Comparison of ENCODE assay signal across 8 cellular contexts in the genomic region with DNA sequence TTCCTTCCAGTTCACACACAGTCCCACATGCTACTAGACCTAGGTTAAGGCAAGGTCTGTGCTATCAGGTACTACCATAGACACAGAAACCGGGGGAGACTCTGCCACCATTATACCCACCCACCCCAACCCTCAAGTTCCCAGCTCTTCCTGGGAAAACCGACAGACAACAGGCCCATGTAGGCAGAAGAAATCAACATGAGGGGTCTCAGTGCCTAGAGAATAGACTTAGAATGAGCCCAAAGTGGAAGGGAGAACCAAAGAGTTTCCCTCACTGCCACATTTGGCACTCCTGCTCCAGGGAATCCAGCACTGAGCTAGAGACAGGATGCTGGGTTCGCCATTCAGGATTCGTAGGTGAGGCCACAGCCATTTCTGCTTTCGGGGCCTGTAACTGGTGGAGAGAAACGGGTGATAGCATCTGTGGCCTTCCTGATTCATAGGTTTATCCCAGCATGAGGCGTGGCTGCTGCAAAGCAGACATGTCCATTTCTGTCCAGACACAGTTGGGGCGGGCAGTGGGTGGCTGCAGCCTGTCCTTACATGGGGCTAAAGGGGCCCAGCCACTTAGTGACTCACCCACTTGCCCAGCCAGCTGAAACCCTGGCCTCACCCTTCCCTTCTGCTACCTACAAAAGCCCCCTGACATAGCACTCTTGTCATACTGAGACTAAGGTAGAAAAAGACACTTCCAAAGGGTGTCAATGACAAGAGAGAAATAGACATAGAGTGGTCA.
DNase-seq lines count a peak whose midpoint lies in the region; ATAC-seq and TF ChIP-seq lines count a peak whose summit lies in the region.

No MANE protein-coding gene starts in this region.

- peaks cover 28% of the 10 kb centered on the region for H3K27me3 Mint-ChIP-seq in CD4-positive, CD25-positive, alpha-beta regulatory T cell
- H3K27me3 Mint-ChIP-seq in stimulated activated naive CD8-positive, alpha-beta T cell treated with anti-CD3 and anti-CD28 coated beads, Interleukin-15, Interleukin-2, amounts not matched to agents 100 ng/mL and 50 ng/mL, for 24 hours: peaks cover 3% of the 10 kb centered on the region

- H3K9me3 ChIP-seq in CD4-positive, CD25-positive, alpha-beta regulatory T cell (ENCODE audit: control insufficient read depth in 2 of 2, low read length in 2 of 2): no peaks in the 10 kb centered on the region
- no peaks in the 10 kb centered on the region for H3K9me3 ChIP-seq in esophagus squamous epithelium

- TF ChIP-seq CTCF in esophagus squamous epithelium (IDR thresholded peaks at IDR 0.05): no peak

- POLR2A ChIA-PET in HEK293T (lab: Yijun Ruan, JAX): interaction anchor here (1.2 kb wide), 1 partner anchor 8 kb away, joined by 3 read pairs; no protein-coding TSS in a partner anchor

- H3K27ac Mint-ChIP-seq in CD4-positive, CD25-positive, alpha-beta regulatory T cell: peak overlapping the region; percentile 14 to 99 (median 78)
- H3K27ac Mint-ChIP-seq in stimulated activated naive CD8-positive, alpha-beta T cell treated with anti-CD3 and anti-CD28 coated beads, Interleukin-15, Interleukin-2, amounts not matched to agents 100 ng/mL and 50 ng/mL, for 24 hours: peak overlapping the region; percentile 81

- no peak overlapping the region for H3K4me3 ChIP-seq in CD4-positive, CD25-positive, alpha-beta regulatory T cell (ENCODE audit: low read depth, low read length)
- no peak overlapping the region for H3K4me3 ChIP-seq in esophagus squamous epithelium

- H3K4me1 Mint-ChIP-seq in CD4-positive, CD25-positive, alpha-beta regulatory T cell: peaks cover 11 to 92% (median 41%) of the 10 kb centered on the region in 4 donors
- peaks cover 97% of the 10 kb centered on the region for H3K4me1 Mint-ChIP-seq in stimulated activated naive CD8-positive, alpha-beta T cell treated with anti-CD3 and anti-CD28 coated beads, Interleukin-15, Interleukin-2, amounts not matched to agents 100 ng/mL and 50 ng/mL, for 24 hours (ENCODE audit: low read depth)

- H3K4me3 Mint-ChIP-seq in CD4-positive, CD25-positive, alpha-beta regulatory T cell: peak overlapping the region in 2 of 4 donors; percentile 40 to 94
- no peak overlapping the region for H3K4me3 Mint-ChIP-seq in stimulated activated naive CD8-positive, alpha-beta T cell treated with anti-CD3 and anti-CD28 coated beads, Interleukin-15, Interleukin-2, amounts not matched to agents 100 ng/mL and 50 ng/mL, for 24 hours

- no peaks in the 10 kb centered on the region for H3K36me3 Mint-ChIP-seq in CD4-positive, CD25-positive, alpha-beta regulatory T cell
- no peaks in the 10 kb centered on the region for H3K36me3 Mint-ChIP-seq in stimulated activated naive CD8-positive, alpha-beta T cell treated with anti-CD3 and anti-CD28 coated beads, Interleukin-15, Interleukin-2, amounts not matched to agents 100 ng/mL and 50 ng/mL, for 24 hours (ENCODE audit: low read depth)

- TF ChIP-seq POLR2A in esophagus squamous epithelium (IDR thresholded peaks at IDR 0.05): no peak

- ATAC-seq in CD4-positive, CD25-positive, alpha-beta regulatory T cell (ENCODE audit: low read depth in 2 of 2): no peak
- ATAC-seq in GM19463 (IDR thresholded peaks at IDR 0.05; ENCODE audit: unreplicated experiment): peak; percentile 39
- ATAC-seq in HG02981 (IDR thresholded peaks at IDR 0.05; ENCODE audit: unreplicated experiment): no peak

- H3K4me1 ChIP-seq in CD4-positive, CD25-positive, alpha-beta regulatory T cell (ENCODE audit: control insufficient read depth, insufficient read depth, low read length, poor library complexity, severe bottlenecking): peaks cover 73% of the 10 kb centered on the region
- peaks cover 48 to 97% (median 62%) of the 10 kb centered on the region in 3 donors for H3K4me1 ChIP-seq in esophagus squamous epithelium

- H3K27me3 ChIP-seq in CD4-positive, CD25-positive, alpha-beta regulatory T cell (ENCODE audit: control insufficient read depth, insufficient read depth, low read length): no peaks in the 10 kb centered on the region
- H3K27me3 ChIP-seq in esophagus squamous epithelium: no peaks in the 10 kb centered on the region

- H3K27ac ChIP-seq in CD4-positive, CD25-positive, alpha-beta regulatory T cell (ENCODE audit: insufficient read depth, low read length, poor library complexity, severe bottlenecking): peak overlapping the region; percentile 39
- H3K27ac ChIP-seq in esophagus squamous epithelium: peak overlapping the region; percentile 84 to 96 (median 92)

- CTCF ChIA-PET in HEK293T (lab: Yijun Ruan, JAX): interaction anchor here (0.6 to 1.0 kb wide), 2 partner anchors 25 to 111 kb away, joined by 3 read pairs; no protein-coding TSS in a partner anchor

- no peaks in the 10 kb centered on the region for H3K36me3 ChIP-seq in CD4-positive, CD25-positive, alpha-beta regulatory T cell (ENCODE audit: control insufficient read depth, insufficient read depth, low read length)
- no peaks in the 10 kb centered on the region for H3K36me3 ChIP-seq in esophagus squamous epithelium

- 32 to 34% methylated on average over 6 to 7 of the region's 8 CpGs for WGBS in esophagus squamous epithelium, 2 donors

- intact Hi-C loops in esophagus squamous epithelium (cut with DNase I): no loop called here

- no peak for DNase-seq in CD4-positive, CD25-positive, alpha-beta regulatory T cell
- DNase-seq in OCI-M1 (lab: John Stamatoyannopoulos, UW) (peak; percentile 42), esophagus squamous epithelium (lab: John Stamatoyannopoulos, UW) (no peak), HEK293T (ENCODE audit: extremely low spot score) (no peak), germinal center (ENCODE audit: low spot score) (no peak)

- peaks cover 0 to 2% (median 0%) of the 10 kb centered on the region in 7 donors for H3K9me3 Mint-ChIP-seq in CD4-positive, CD25-positive, alpha-beta regulatory T cell
- no peaks in the 10 kb centered on the region for H3K9me3 Mint-ChIP-seq in stimulated activated naive CD8-positive, alpha-beta T cell treated with anti-CD3 and anti-CD28 coated beads, Interleukin-15, Interleukin-2, amounts not matched to agents 100 ng/mL and 50 ng/mL, for 24 hours

TF ChIP-seq in HEK293T, 16 proteins besides CTCF, POLR2A, EP300 and RAD21:
- TF ChIP-seq L3MBTL2 (conservative IDR thresholded peaks at IDR 0.05) (no peak), SP1 (IDR thresholded peaks at IDR 0.05) (no peak), CTBP1 (IDR thresholded peaks at IDR 0.05; ENCODE audit: borderline replicate concordance) (no peak), NFRKB (IDR thresholded peaks at IDR 0.05) (no peak), HDGF (IDR thresholded peaks at IDR 0.05; ENCODE audit: borderline replicate concordance) (no peak), FOXK2 (IDR thresholded peaks at IDR 0.05) (no peak), TARDBP (IDR thresholded peaks at IDR 0.05) (no peak), FOXA1 (IDR thresholded peaks at IDR 0.05) (no peak), SUZ12 (IDR thresholded peaks at IDR 0.05) (no peak), ARNT (IDR thresholded peaks at IDR 0.05) (no peak), BHLHE40 (IDR thresholded peaks at IDR 0.05; ENCODE audit: borderline replicate concordance) (no peak), FOXM1 (IDR thresholded peaks at IDR 0.05; ENCODE audit: borderline replicate concordance) (no peak), LEF1 (IDR thresholded peaks at IDR 0.05; ENCODE audit: borderline replicate concordance) (no peak), ELF4 (IDR thresholded peaks at IDR 0.05) (no peak)
- TF ChIP-seq, protein P1, sequence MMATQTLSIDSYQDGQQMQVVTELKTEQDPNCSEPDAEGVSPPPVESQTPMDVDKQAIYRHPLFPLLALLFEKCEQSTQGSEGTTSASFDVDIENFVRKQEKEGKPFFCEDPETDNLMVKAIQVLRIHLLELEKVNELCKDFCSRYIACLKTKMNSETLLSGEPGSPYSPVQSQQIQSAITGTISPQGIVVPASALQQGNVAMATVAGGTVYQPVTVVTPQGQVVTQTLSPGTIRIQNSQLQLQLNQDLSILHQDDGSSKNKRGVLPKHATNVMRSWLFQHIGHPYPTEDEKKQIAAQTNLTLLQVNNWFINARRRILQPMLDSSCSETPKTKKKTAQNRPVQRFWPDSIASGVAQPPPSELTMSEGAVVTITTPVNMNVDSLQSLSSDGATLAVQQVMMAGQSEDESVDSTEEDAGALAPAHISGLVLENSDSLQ (IDR thresholded peaks at IDR 0.05): no peak
